In genomic region chr5:142432961-142433360, GRCh38 we compare ENCODE assay signal across 8 cellular contexts.
DNase-seq lines count a peak whose midpoint lies in the region; ATAC-seq, FAIRE-seq and TF ChIP-seq lines count a peak whose summit lies in the region.

No MANE protein-coding gene starts in this region.

- no peaks in the 10 kb centered on the region for H4K20me1 ChIP-seq in BLaER1 treated with 17β-estradiol and CSF1 and Interleukin-3, amounts not matched to agents 10 nM and 100 nM
- H4K20me1 ChIP-seq in keratinocyte (ENCODE audit: control insufficient read depth, extremely low read depth, insufficient read depth, low read length) = no peaks in the 10 kb centered on the region

- H3K9ac ChIP-seq in BLaER1 treated with 17β-estradiol and CSF1 and Interleukin-3, amounts not matched to agents 10 nM and 100 nM = no peak overlapping the region
- H3K9ac ChIP-seq in keratinocyte (ENCODE audit: control insufficient read depth, extremely low read depth, insufficient read depth, low read length) = no peak overlapping the region

- no peaks in the 10 kb centered on the region for H3K9me3 Mint-ChIP-seq in activated CD4-positive, alpha-beta T cell treated with anti-CD3 and anti-CD28 coated beads, Interleukin-2, amount 10 ng/mL, durations not matched to agents 24 days and 14 days

- dilution Hi-C loops in keratinocyte (cut with MboI; ENCODE audit: extremely low pct_ligation_motif_present, low sequenced_read_pairs) = no loop called here

- H3K4me3 Mint-ChIP-seq in activated CD4-positive, alpha-beta T cell treated with anti-CD3 and anti-CD28 coated beads, Interleukin-2, amount 10 ng/mL, durations not matched to agents 24 days and 14 days = peak overlapping the region; percentile 67

- H3K27ac Mint-ChIP-seq in activated CD4-positive, alpha-beta T cell treated with anti-CD3 and anti-CD28 coated beads, Interleukin-2, amount 10 ng/mL, durations not matched to agents 24 days and 14 days = peak overlapping the region; percentile 89

- intact Hi-C loops in activated CD4-positive, alpha-beta T cell treated with anti-CD3 and anti-CD28 coated beads, Interleukin-2, amount 10 ng/mL, durations not matched to agents 24 days and 14 days (cut with micrococcal nuclease) = loop anchor here (2.0 to 10.0 kb wide), 3 partner anchors 74 to 278 kb away; no protein-coding TSS in a partner anchor

- H3K4me1 ChIP-seq in BLaER1 treated with 17β-estradiol and CSF1 and Interleukin-3, amounts not matched to agents 10 nM and 100 nM = peaks cover 23 to 65% (median 41%) of the 10 kb centered on the region in 10 experiments
- H3K4me1 ChIP-seq in keratinocyte (ENCODE audit: control insufficient read depth, extremely low read depth, insufficient read depth, low read length) = peaks cover 20% of the 10 kb centered on the region

- H3K4me2 ChIP-seq in BLaER1 treated with 17β-estradiol and CSF1 and Interleukin-3, amounts not matched to agents 10 nM and 100 nM = peak overlapping the region; percentile 57 to 84 (median 72)
- H3K4me2 ChIP-seq in keratinocyte (ENCODE audit: control insufficient read depth, extremely low read depth, insufficient read depth, low read depth, low read length) = no peak overlapping the region

- DNase-seq in activated CD4-positive, alpha-beta T cell treated with anti-CD3 and anti-CD28 coated beads, Interleukin-2, amount 10 ng/mL, durations not matched to agents 24 days and 14 days = peak; percentile 86
- DNase-seq in keratinocyte (ENCODE audit: low read depth, low spot score) (no peak), A172 (ENCODE audit: low spot score) (no peak), mesenteric fat pad (ENCODE audit: low spot score) (no peak)

- H3K4me3 ChIP-seq in BLaER1 treated with 17β-estradiol and CSF1 and Interleukin-3, amounts not matched to agents 10 nM and 100 nM = no peak overlapping the region
- H3K4me3 ChIP-seq in keratinocyte (ENCODE audit: control insufficient read depth in 2 of 3, extremely low read depth in 1 of 3, insufficient read depth in 2 of 3, low read depth in 1 of 3, low read length in 3 of 3) = no peak overlapping the region

- peak; percentile 88 for FAIRE-seq in keratinocyte (lab: Jason Lieb, UNC)

- TF ChIP-seq CTCF in keratinocyte (optimal IDR thresholded peaks at IDR 0.05 in 1 of 3, IDR thresholded peaks at IDR 0.05 in 1 of 3, conservative IDR thresholded peaks at IDR 0.05 in 1 of 3; ENCODE audit: extremely low read depth in 1 of 3, insufficient read depth in 2 of 3, low read length in 3 of 3) = no peak

- no peaks in the 10 kb centered on the region for H3K36me3 ChIP-seq in BLaER1 treated with 17β-estradiol and CSF1 and Interleukin-3, amounts not matched to agents 10 nM and 100 nM
- H3K36me3 ChIP-seq in keratinocyte (ENCODE audit: control insufficient read depth in 2 of 2, extremely low read depth in 1 of 2, insufficient read depth in 2 of 2, low read length in 2 of 2) = no peaks in the 10 kb centered on the region

- no peaks in the 10 kb centered on the region for H3K36me3 Mint-ChIP-seq in activated CD4-positive, alpha-beta T cell treated with anti-CD3 and anti-CD28 coated beads, Interleukin-2, amount 10 ng/mL, durations not matched to agents 24 days and 14 days (ENCODE audit: low read depth)

- no peaks in the 10 kb centered on the region for H3K79me2 ChIP-seq in keratinocyte (ENCODE audit: control insufficient read depth, insufficient read depth, low read length)

- H3K9me1 ChIP-seq in keratinocyte (ENCODE audit: control insufficient read depth, extremely low read depth, insufficient read depth, low read length) = no peaks in the 10 kb centered on the region

- H3K4me1 Mint-ChIP-seq in activated CD4-positive, alpha-beta T cell treated with anti-CD3 and anti-CD28 coated beads, Interleukin-2, amount 10 ng/mL, durations not matched to agents 24 days and 14 days = peaks cover 37% of the 10 kb centered on the region

- no peaks in the 10 kb centered on the region for H3K27me3 Mint-ChIP-seq in activated CD4-positive, alpha-beta T cell treated with anti-CD3 and anti-CD28 coated beads, Interleukin-2, amount 10 ng/mL, durations not matched to agents 24 days and 14 days

- no peak overlapping the region for H2AFZ ChIP-seq in keratinocyte (ENCODE audit: control insufficient read depth, low read length)

- no peaks in the 10 kb centered on the region for H3K9me3 ChIP-seq in BLaER1 treated with 17β-estradiol and CSF1 and Interleukin-3, amounts not matched to agents 10 nM and 100 nM (replicated peaks in 1 of 11)
- no peaks in the 10 kb centered on the region for H3K9me3 ChIP-seq in keratinocyte (ENCODE audit: control insufficient read depth, low read depth, low read length)

- H3K27ac ChIP-seq in BLaER1 treated with 17β-estradiol and CSF1 and Interleukin-3, amounts not matched to agents 10 nM and 100 nM = no peak overlapping the region
- H3K27ac ChIP-seq in keratinocyte (ENCODE audit: control insufficient read depth, insufficient read depth, low read length) = no peak overlapping the region

- ATAC-seq in HG02623 (IDR thresholded peaks at IDR 0.05; ENCODE audit: unreplicated experiment) (peak; percentile 22), HG03565 (IDR thresholded peaks at IDR 0.05; ENCODE audit: unreplicated experiment) (no peak), GM19467 (IDR thresholded peaks at IDR 0.05; ENCODE audit: unreplicated experiment) (no peak)

- H3K27me3 ChIP-seq in BLaER1 treated with 17β-estradiol and CSF1 and Interleukin-3, amounts not matched to agents 10 nM and 100 nM = peaks cover 0 to 14% (median 0%) of the 10 kb centered on the region in 11 experiments; a peak in 1 of 22 replicates
- no peaks in the 10 kb centered on the region for H3K27me3 ChIP-seq in keratinocyte (ENCODE audit: control insufficient read depth, extremely low read depth, insufficient read depth, low read length)
